In genomic region chr6:29824144-29824543, GRCh38 we compare ENCODE assay signal across 24 cellular contexts. TPM values are rescaled to one million over a fixed set of nuclear protein-coding genes. Genes with fewer than 3 reads are reported as not detected.
DNase-seq lines count a peak whose midpoint lies in the region; ATAC-seq, FAIRE-seq and TF ChIP-seq lines count a peak whose summit lies in the region.
"Had no signal": no experiment of that assay in that cellular context is flagged by ENCODE, and none has a peak within 500 bp of the region (broad histone marks: within the 10 kb centered on the region; RNA-seq: fewer than 3 reads in every experiment).

No MANE protein-coding gene starts in this region.

- TF ChIP-seq EP300 in A549 (IDR thresholded peaks at IDR 0.05) (no peak), K562 (IDR thresholded peaks at IDR 0.05; ENCODE audit: low read length) (no peak)

- H3K27me3 ChIP-seq in DOHH2 (ENCODE audit: control insufficient read depth, low read length) (peaks cover 5% of the 10 kb centered on the region; the same call in 1 of the 2 replicates), K562 (ENCODE audit: control insufficient read depth in 2 of 2, insufficient read depth in 2 of 2, low read length in 2 of 2) (peaks cover 7 to 17% of the 10 kb centered on the region in 2 experiments; a peak in 4 of 5 replicates)

- TF ChIP-seq POLR2A in A549 (IDR thresholded peaks at IDR 0.05; ENCODE audit: low read length) (no peak), K562 (conservative IDR thresholded peaks at IDR 0.05) (no peak)

- H4K20me1 ChIP-seq in DOHH2 (ENCODE audit: control insufficient read depth, insufficient read depth, low read depth, low read length) (no peaks in the 10 kb centered on the region), K562 (replicated peaks; ENCODE audit: control insufficient read depth, insufficient read depth, low read length) (no peaks in the 10 kb centered on the region)
- H4K20me1 ChIP-seq: BLaER1 had no signal

- no peaks in the 10 kb centered on the region for H3K9me3 Mint-ChIP-seq in activated CD4-positive, alpha-beta memory T cell treated with anti-CD3 and anti-CD28 coated beads, Interleukin-2, amount 10 ng/mL, durations not matched to agents 7 days and 5 days
- no peaks in the 10 kb centered on the region for H3K9me3 Mint-ChIP-seq in activated T-helper 17 cell treated with anti-CD3 and anti-CD28 coated beads, Interleukin-2, amount 50 U/mL, for 72 hours
- H3K9me3 Mint-ChIP-seq: CD4-positive, CD25-positive, alpha-beta regulatory T cell; CD8-positive, alpha-beta T cell; H9 had no signal

- intact Hi-C loops in K562 (cut with micrococcal nuclease) = loop anchor here (10.0 kb wide), 1 partner anchor 179 kb away; no protein-coding TSS in a partner anchor

- H3K9ac ChIP-seq in K562 (ENCODE audit: insufficient read depth in 1 of 2, low read depth in 2 of 2, low read length in 2 of 2) = no peak overlapping the region
- H3K9ac ChIP-seq: BLaER1 had no signal

- H3K27me3 Mint-ChIP-seq in activated CD4-positive, alpha-beta memory T cell treated with anti-CD3 and anti-CD28 coated beads, Interleukin-2, amount 10 ng/mL, durations not matched to agents 7 days and 5 days = peaks cover 71% of the 10 kb centered on the region
- H3K27me3 Mint-ChIP-seq in activated T-helper 17 cell treated with anti-CD3 and anti-CD28 coated beads, Interleukin-2, amount 50 U/mL, for 72 hours = peaks cover 33% of the 10 kb centered on the region

- DNase-seq in A549 (ENCODE audit: low read depth in 1 of 2, low spot score in 1 of 2) (no peak), K562 (ENCODE audit: extremely low read depth in 1 of 4, low spot score in 3 of 4) (no peak), DMS 273 treated with DMSO at 0.1 percent for 48 hours (lab: John Stamatoyannopoulos, UW) (no peak)
- DNase-seq in activated CD4-positive, alpha-beta memory T cell treated with anti-CD3 and anti-CD28 coated beads, Interleukin-2, amount 10 ng/mL, durations not matched to agents 7 days and 5 days = no peak
- DNase-seq: Caco-2; CD4-positive, CD25-positive, alpha-beta regulatory T cell; CD8-positive, alpha-beta T cell; DMS79; GF-D8; H9 had no signal

- POLR2A ChIA-PET in A549 (lab: Yijun Ruan, JAX) (no interaction called here), K562 (lab: Yijun Ruan, JAX) (no interaction called here)
- POLR2A ChIA-PET in activated CD4-positive, alpha-beta memory T cell treated with anti-CD3 and anti-CD28 coated beads, Interleukin-2, amount 10 ng/mL, durations not matched to agents 7 days and 5 days (lab: Charles Lee) = no interaction called here

- no peaks in the 10 kb centered on the region for H3K36me3 Mint-ChIP-seq in activated CD4-positive, alpha-beta memory T cell treated with anti-CD3 and anti-CD28 coated beads, Interleukin-2, amount 10 ng/mL, durations not matched to agents 7 days and 5 days (ENCODE audit: low read depth)
- H3K36me3 Mint-ChIP-seq in activated T-helper 17 cell treated with anti-CD3 and anti-CD28 coated beads, Interleukin-2, amount 50 U/mL, for 72 hours (ENCODE audit: low read depth) = no peaks in the 10 kb centered on the region
- H3K36me3 Mint-ChIP-seq: CD8-positive, alpha-beta T cell had no signal

- no peak for TF ChIP-seq CTCF in A549 (IDR thresholded peaks at IDR 0.05)
- TF ChIP-seq CTCF in DOHH2 (IDR thresholded peaks at IDR 0.05; ENCODE audit: low read depth, low read length, poor library complexity, severe bottlenecking) = no peak
- TF ChIP-seq CTCF in K562 (IDR thresholded peaks at IDR 0.05 in 2 of 3, conservative IDR thresholded peaks at IDR 0.05 in 1 of 3; ENCODE audit: insufficient read depth in 2 of 3, low read depth in 1 of 3, low read length in 3 of 3) = no peak

- TF ChIP-seq RAD21 in A549 (conservative IDR thresholded peaks at IDR 0.05 in 1 of 2, IDR thresholded peaks at IDR 0.05 in 1 of 2) (no peak), K562 (CRISPR knock-in tag; conservative IDR thresholded peaks at IDR 0.05 in 1 of 2, IDR thresholded peaks at IDR 0.05 in 1 of 2) (no peak)

- no peaks in the 10 kb centered on the region for H3F3A ChIP-seq in DOHH2 (ENCODE audit: control insufficient read depth, insufficient read depth)

- no peak overlapping the region for H2AFZ ChIP-seq in K562 (ENCODE audit: low read depth, low read length)
- H2AFZ ChIP-seq: GM23338 had no signal

- no peak overlapping the region for H3K27ac Mint-ChIP-seq in activated CD4-positive, alpha-beta memory T cell treated with anti-CD3 and anti-CD28 coated beads, Interleukin-2, amount 10 ng/mL, durations not matched to agents 7 days and 5 days
- no peak overlapping the region for H3K27ac Mint-ChIP-seq in activated T-helper 17 cell treated with anti-CD3 and anti-CD28 coated beads, Interleukin-2, amount 50 U/mL, for 72 hours
- H3K27ac Mint-ChIP-seq: B cell; CD4-positive, CD25-positive, alpha-beta regulatory T cell; CD8-positive, alpha-beta T cell; GM23338; H9 had no signal

- no peaks in the 10 kb centered on the region for H3K36me3 ChIP-seq in DOHH2 (ENCODE audit: control insufficient read depth, low read length)
- H3K36me3 ChIP-seq in K562 (ENCODE audit: control insufficient read depth, insufficient read depth, low read length) = no peaks in the 10 kb centered on the region
- H3K36me3 ChIP-seq: BLaER1 had no signal

- H3K9me3 ChIP-seq in A549 (no peaks in the 10 kb centered on the region), DOHH2 (ENCODE audit: control insufficient read depth, insufficient read depth, low read length) (no peaks in the 10 kb centered on the region), K562 (replicated peaks; ENCODE audit: control insufficient read depth, insufficient read depth, low read depth, low read length) (no peaks in the 10 kb centered on the region)
- H3K9me3 ChIP-seq: BLaER1, Caco-2 had no signal

- no peak overlapping the region for H3K4me3 Mint-ChIP-seq in activated CD4-positive, alpha-beta memory T cell treated with anti-CD3 and anti-CD28 coated beads, Interleukin-2, amount 10 ng/mL, durations not matched to agents 7 days and 5 days
- H3K4me3 Mint-ChIP-seq in activated T-helper 17 cell treated with anti-CD3 and anti-CD28 coated beads, Interleukin-2, amount 50 U/mL, for 72 hours = no peak overlapping the region
- H3K4me3 Mint-ChIP-seq: B cell; CD4-positive, CD25-positive, alpha-beta regulatory T cell; CD8-positive, alpha-beta T cell; GM23338; H9 had no signal

- H3K79me2 ChIP-seq in DOHH2 (ENCODE audit: control insufficient read depth, low read length) = no peaks in the 10 kb centered on the region
- H3K79me2 ChIP-seq in K562 (ENCODE audit: control insufficient read depth, insufficient read depth, low read length) = no peaks in the 10 kb centered on the region

- H3K9me1 ChIP-seq in K562 (ENCODE audit: control insufficient read depth, insufficient read depth, low read length) = no peaks in the 10 kb centered on the region

- BruUV-seq in K562 (replicated peaks; lab: Mats Ljungman, UMichigan) = no TSS peak

- H3K9me2 ChIP-seq in DOHH2 (replicated peaks; ENCODE audit: control insufficient read depth, low read length) = no peaks in the 10 kb centered on the region

- ATAC-seq in A549 (no peak), K562 (no peak)
- ATAC-seq in activated T-helper 17 cell treated with anti-CD3 and anti-CD28 coated beads, Interleukin-2, amount 50 U/mL, for 72 hours (replicated peaks) = no peak
- ATAC-seq: CD8-positive, alpha-beta T cell; GM23338; HCT116 had no signal

- no peak for FAIRE-seq in A549 (lab: Jason Lieb, UNC)
- no peak for FAIRE-seq in K562 (lab: Jason Lieb, UNC)
- FAIRE-seq: GM12891, GM18507 had no signal

- no peak overlapping the region for H3K4me3 ChIP-seq in A549
- H3K4me3 ChIP-seq in DOHH2 (ENCODE audit: low read length) = peak overlapping the region; percentile 11; the same call in 1 of the 2 replicates
- no peak overlapping the region for H3K4me3 ChIP-seq in K562
- H3K4me3 ChIP-seq: BLaER1, GM23338 had no signal

- CTCF ChIA-PET in A549 (lab: Yijun Ruan, JAX) (interaction anchor here (1.8 to 2.2 kb wide), 2 partner anchors 10 to 86 kb away, joined by 7 read pairs; no protein-coding TSS in a partner anchor), K562 (lab: Yijun Ruan, JAX; ENCODE audit: low intra/inter-chr PET ratio) (no interaction called here)
- CTCF ChIA-PET in activated CD4-positive, alpha-beta memory T cell treated with anti-CD3 and anti-CD28 coated beads, Interleukin-2, amount 10 ng/mL, durations not matched to agents 7 days and 5 days (lab: Charles Lee) = interaction anchor here (1.1 to 1.4 kb wide), 2 partner anchors 10 to 116 kb away, joined by 3 to 4 read pairs; no protein-coding TSS in a partner anchor

- H3K27ac ChIP-seq in A549 (no peak overlapping the region), DOHH2 (ENCODE audit: low read depth, low read length) (no peak overlapping the region), K562 (ENCODE audit: extremely low read depth, low read depth, low read length) (no peak overlapping the region)
- H3K27ac ChIP-seq: BLaER1, C4-2B had no signal

- no peaks in the 10 kb centered on the region for H3K4me1 ChIP-seq in A549
- peaks cover 18% of the 10 kb centered on the region for H3K4me1 ChIP-seq in DOHH2 (ENCODE audit: control insufficient read depth, low read length)
- peaks cover 0 to 11% of the 10 kb centered on the region in 2 experiments; a peak in 1 of 5 replicates for H3K4me1 ChIP-seq in K562 (replicated peaks in 1 of 2; ENCODE audit: control insufficient read depth in 2 of 2, insufficient read depth in 2 of 2, low read length in 2 of 2)
- H3K4me1 ChIP-seq: BLaER1, Caco-2 had no signal

- H3K4me1 Mint-ChIP-seq in activated CD4-positive, alpha-beta memory T cell treated with anti-CD3 and anti-CD28 coated beads, Interleukin-2, amount 10 ng/mL, durations not matched to agents 7 days and 5 days = peaks cover 9% of the 10 kb centered on the region
- H3K4me1 Mint-ChIP-seq in activated T-helper 17 cell treated with anti-CD3 and anti-CD28 coated beads, Interleukin-2, amount 50 U/mL, for 72 hours = no peaks in the 10 kb centered on the region
- H3K4me1 Mint-ChIP-seq: GM23338 had no signal

- in situ Hi-C loops in K562 (cut with MboI) = no loop called here

- H3K4me2 ChIP-seq in A549 (no peak overlapping the region), DOHH2 (ENCODE audit: low read length) (peak overlapping the region; percentile 38), K562 (ENCODE audit: insufficient read depth, low read length) (no peak overlapping the region)
- H3K4me2 ChIP-seq: BLaER1, GM23338 had no signal

RNA-seq across cellular contexts. Expression of gene HLA-G, which starts 3.5 kb away (rescaled TPM):
- not detected in 2 replicates for polyA plus RNA-seq in A549 (2011; rRNA removed)
- polyA plus RNA-seq in A549 (2012; cell fraction: cytosol; rRNA removed) = not detected in 2 replicates
- not detected in 2 replicates for polyA plus RNA-seq in A549 (2012; cell fraction: nucleus; rRNA removed)
- polyA plus RNA-seq in A549 (2017; fragmentation: RNase III; extraction: RNeasy Plus Mini Kit Qiagen cat#74134 plus additional on column Dnase treatment) = 0.06 TPM in 1 of 3 replicates, not detected in the others
- not detected in 2 replicates for polyA minus RNA-seq in A549 (2011; rRNA and poly(A)+ RNA removed)
- not detected in 2 replicates for total RNA-seq in K562 (2011; cell fraction: chromatin; rRNA removed; ENCODE audit: low replicate concordance)
- total RNA-seq in K562 (2011; cell fraction: nucleolus; rRNA removed) = not detected in 2 replicates
- not detected in 2 replicates for total RNA-seq in K562 (2011; cell fraction: nucleoplasm; rRNA removed)
- total RNA-seq in K562 (2014; rRNA removed) = not detected in 2 replicates
- not detected in 2 replicates for total RNA-seq in K562 (2014; rRNA removed; fragmentation: Illumina TruSeq; extraction: Trizol)
- not detected in 2 replicates for total RNA-seq in K562 (2015; rRNA removed; fragmentation: Illumina TruSeq; extraction: Trizol)
- not detected in 2 replicates for total RNA-seq in K562 (2021)
- not detected in 2 replicates for polyA plus RNA-seq in K562 (2011; rRNA removed)
- not detected in 2 replicates for polyA plus RNA-seq in K562 (2011; cell fraction: cytosol; rRNA removed)
- polyA plus RNA-seq in K562 (2011; cell fraction: nucleus; rRNA removed) = not detected in 2 replicates
- polyA plus RNA-seq in K562 (2012) = not detected in 2 replicates
- polyA plus RNA-seq in K562 (2014; fragmentation: Illumina TruSeq; extraction: Trizol) = not detected in 2 replicates
- polyA plus RNA-seq in K562 (2014; fragmentation: Nextera tagmentation; extraction: Ambion mirVana) = not detected
- polyA plus RNA-seq in K562 (2014; rRNA removed) = 0.13 TPM in 1 of 2 replicates, not detected in the other
- not detected in 2 replicates for polyA minus RNA-seq in K562 (2011; rRNA and poly(A)+ RNA removed)
- polyA minus RNA-seq in K562 (2011; cell fraction: cytosol; rRNA and poly(A)+ RNA removed) = not detected in 2 replicates
- not detected in 2 replicates for polyA minus RNA-seq in K562 (2011; cell fraction: nucleus; rRNA and poly(A)+ RNA removed)
- under 1 TPM in 1 of 2 experiments, not detected in 1; 0.15 TPM for total RNA-seq in activated CD4-positive, alpha-beta memory T cell treated with anti-CD3 and anti-CD28 coated beads, Interleukin-2, amount 10 ng/mL, durations not matched to agents 7 days and 5 days
- 1 to 10 TPM in 1 of 2 donors, not detected in 1; 2.5 TPM for total RNA-seq in activated T-helper 17 cell treated with anti-CD3 and anti-CD28 coated beads, Interleukin-2, amount 50 U/mL, for 72 hours
- total RNA-seq: A172, Caco-2, Daoy, G401, H4 had no signal
- polyA plus RNA-seq: AG04450 had no signal

Comparison
In these comparisons a context has a peak if more than half of its experiments do, and no peak if none do; other contexts are left out.
1. Of the 35 proteins assayed by ChIP-seq in both K562 and A549: peak only in K562: none; only in A549: none; in both: MAFK; in neither: 34.